ENCODE assay signal across 12 cellular contexts in genomic region chr14:103696466-103697071, GRCh38. TPM values are rescaled to one million over a fixed set of nuclear protein-coding genes. Genes with fewer than 3 reads are reported as not detected.
DNase-seq lines count a peak whose midpoint lies in the region; ATAC-seq, FAIRE-seq and TF ChIP-seq lines count a peak whose summit lies in the region.
"Had no signal": no experiment of that assay in that cellular context is flagged by ENCODE, and none has a peak within 500 bp of the region (broad histone marks: within the 10 kb centered on the region; RNA-seq: fewer than 3 reads in every experiment).

No MANE protein-coding gene starts in this region.

- POLR2A ChIA-PET in HepG2 (lab: Yijun Ruan, JAX): no interaction called here

- WGBS in HepG2 (ENCODE audit: low lambda C conversion rate): 87% methylated on average over 10 of the region's 17 CpGs
- 56% methylated on average over 6 of the region's 17 CpGs for WGBS in right lobe of liver (ENCODE audit: insufficient coverage, low coverage, low lambda C conversion rate, missing lambda C conversion rate)

- ATAC-seq in HepG2: no peak
- ATAC-seq in right lobe of liver: no peak
- ATAC-seq: left colon had no signal

- FAIRE-seq in HepG2 (lab: Jason Lieb, UNC): no peak

- no TSS peak for BruUV-seq in HepG2 (replicated peaks; lab: Mats Ljungman, UMichigan)

- no peak overlapping the region for H3K4me2 ChIP-seq in HepG2 (ENCODE audit: low read depth, low read length)

- peaks cover 11% of the 10 kb centered on the region for H3K4me1 ChIP-seq in HepG2 (ENCODE audit: insufficient read depth, low read length)
- H3K4me1 ChIP-seq in right lobe of liver: peaks cover 0 to 28% (median 10%) of the 10 kb centered on the region in 4 donors
- H3K4me1 ChIP-seq in muscle layer of colon (ENCODE audit: insufficient read depth, low read length): peaks cover 39% of the 10 kb centered on the region
- peaks cover 62% of the 10 kb centered on the region for H3K4me1 ChIP-seq in vagina

- H3K9me3 ChIP-seq in HepG2 (ENCODE audit: low read length) (no peaks in the 10 kb centered on the region), right lobe of liver (no peaks in the 10 kb centered on the region), muscle layer of colon (ENCODE audit: low read length) (no peaks in the 10 kb centered on the region), vagina (no peaks in the 10 kb centered on the region)

- H4K20me1 ChIP-seq in HepG2 (ENCODE audit: insufficient read depth, low read length): no peaks in the 10 kb centered on the region

- H2AFZ ChIP-seq in HepG2 (ENCODE audit: low read length): no peak overlapping the region

- DNase-seq in HepG2 (ENCODE audit: low spot score) (no peak), right lobe of liver (no peak), dorsolateral prefrontal cortex (peak in 6 of 10 donors; percentile 18 to 41 (median 27)), vagina (ENCODE audit: extremely low spot score in 2 of 2) (no peak), HPDE6-E6E7 (ENCODE audit: extremely low spot score) (no peak), activated gamma-delta T cell treated with Interleukin-2 at 50 U/mL for 16 hours (no peak)
- DNase-seq in activated T-cell treated with anti-CD3 and anti-CD28 coated beads, Interleukin-2, amount 50 U/mL, for 1 hour: no peak
- DNase-seq: Calu3, GOT3, left colon, NCI-H1048 had no signal

- TF ChIP-seq RAD21 in HepG2 (CRISPR knock-in tag; IDR thresholded peaks at IDR 0.05): no peak

- TF ChIP-seq EP300 in HepG2 (IDR thresholded peaks at IDR 0.05; ENCODE audit: low read depth in 2 of 2, low read length in 2 of 2): no peak
- TF ChIP-seq EP300 in HepG2 (CRISPR knock-in tag; IDR thresholded peaks at IDR 0.05; ENCODE audit: borderline replicate concordance): no peak

- intact Hi-C loops in HepG2 (cut with micrococcal nuclease; ENCODE audit: unreplicated experiment): no loop called here
- intact Hi-C loops in right lobe of liver (cut with DNase I): no loop called here
- intact Hi-C loops in dorsolateral prefrontal cortex (cut with DNase I): no loop called here
- intact Hi-C loops in vagina (cut with DNase I): no loop called here

- H3K27me3 ChIP-seq in HepG2 (ENCODE audit: control insufficient read depth in 1 of 2, insufficient read depth in 2 of 2, low read length in 2 of 2): no peaks in the 10 kb centered on the region
- H3K27me3 ChIP-seq in right lobe of liver: no peaks in the 10 kb centered on the region
- no peaks in the 10 kb centered on the region for H3K27me3 ChIP-seq in dorsolateral prefrontal cortex
- no peaks in the 10 kb centered on the region for H3K27me3 ChIP-seq in muscle layer of colon (ENCODE audit: control insufficient read depth in 1 of 2, insufficient read depth in 2 of 2, low read length in 2 of 2)
- H3K27me3 ChIP-seq in vagina: no peaks in the 10 kb centered on the region

- CTCF ChIA-PET in HepG2 (lab: Yijun Ruan, JAX; ENCODE audit: low intra/inter-chr PET ratio, low total read pairs): no interaction called here

- TF ChIP-seq CTCF in HepG2 (CRISPR knock-in tag; IDR thresholded peaks at IDR 0.05) (no peak), right lobe of liver (IDR thresholded peaks at IDR 0.05) (no peak), dorsolateral prefrontal cortex (IDR thresholded peaks at IDR 0.05 in 54 of 56, conservative IDR thresholded peaks at IDR 0.05 in 2 of 56; ENCODE audit: low read depth in 1 of 56, partially characterized antibody in 56 of 56) (no peak), vagina (IDR thresholded peaks at IDR 0.05) (no peak)

- H3K4me3 ChIP-seq in HepG2 (replicated peaks in 1 of 3; ENCODE audit: insufficient read depth in 1 of 3, low read depth in 2 of 3, low read length in 3 of 3): no peak overlapping the region
- H3K4me3 ChIP-seq in right lobe of liver: no peak overlapping the region
- H3K4me3 ChIP-seq in dorsolateral prefrontal cortex: peak overlapping the region in 3 of 59 donors; percentile 2 to 27 (median 11)
- H3K4me3 ChIP-seq in muscle layer of colon (ENCODE audit: low read depth in 1 of 2, low read length in 2 of 2): no peak overlapping the region
- H3K4me3 ChIP-seq in vagina: no peak overlapping the region

- in situ Hi-C loops in HepG2 (cut with HindIII; ENCODE audit: extremely low pct_ligation_motif_present, low pct_unique_long_range_greater_than_20kb): no loop called here

- H3K36me3 ChIP-seq in HepG2 (replicated peaks in 1 of 2; ENCODE audit: control insufficient read depth in 1 of 2, insufficient read depth in 2 of 2, low read length in 2 of 2) (peaks cover 19 to 52% of the 10 kb centered on the region in 2 experiments), right lobe of liver (peaks cover 0 to 30% (median 13%) of the 10 kb centered on the region in 4 donors), muscle layer of colon (ENCODE audit: insufficient read depth, low read length) (peaks cover 62% of the 10 kb centered on the region), vagina (peaks cover 7 to 52% of the 10 kb centered on the region in 2 donors)

- H3K79me2 ChIP-seq in HepG2 (ENCODE audit: insufficient read depth, low read length): no peaks in the 10 kb centered on the region

- H3K27ac ChIP-seq in HepG2 (ENCODE audit: extremely low read length, insufficient read depth, low read length) (no peak overlapping the region), right lobe of liver (no peak overlapping the region), dorsolateral prefrontal cortex (peak overlapping the region in 57 of 59 donors; percentile 4 to 96 (median 80)), muscle layer of colon (ENCODE audit: low read depth, low read length) (peak overlapping the region; percentile 61), vagina (peak overlapping the region; percentile 62)

- H3K9ac ChIP-seq in HepG2 (ENCODE audit: insufficient read depth, low read depth, low read length) (no peak overlapping the region), muscle layer of colon (ENCODE audit: low read length) (no peak overlapping the region)

- TF ChIP-seq POLR2A in HepG2 (IDR thresholded peaks at IDR 0.05; ENCODE audit: insufficient read depth in 1 of 2, low read depth in 2 of 2, low read length in 2 of 2) (no peak), right lobe of liver (IDR thresholded peaks at IDR 0.05) (no peak), vagina (IDR thresholded peaks at IDR 0.05) (no peak)

RNA-seq across cellular contexts. Expression of gene XRCC3, which starts 18.7 kb away (rescaled TPM):
- total RNA-seq in HepG2 (2016; rRNA removed; fragmentation: Illumina TruSeq; extraction: Trizol) (22.7 and 25.8 TPM in 2 replicates), right lobe of liver (1 to 10 TPM in 5 of 6 experiments, under 1 TPM in 1; 0.88 to 6.3 (median 1.8) TPM), dorsolateral prefrontal cortex (10 to 100 TPM in 58 of 120 experiments, 1 to 10 TPM in 62; 4.7 to 19.1 (median 9.9) TPM), vagina (6.9 TPM)
- total RNA-seq in HepG2 (2016; cell fraction: cytosol; rRNA removed; fragmentation: Illumina TruSeq; extraction: Trizol; ENCODE audit: low read depth): 7.5 and 8.6 TPM in 2 replicates
- 22.7 and 28.8 TPM in 2 replicates for total RNA-seq in HepG2 (2016; cell fraction: insoluble cytoplasmic fraction; rRNA removed; fragmentation: Illumina TruSeq; extraction: Trizol)
- 19.2 and 25.6 TPM in 2 replicates for total RNA-seq in HepG2 (2016; cell fraction: membrane; rRNA removed; fragmentation: Illumina TruSeq; extraction: Trizol)
- 16.7 and 17.3 TPM in 2 replicates for total RNA-seq in HepG2 (2016; cell fraction: nucleus; rRNA removed; fragmentation: Illumina TruSeq; extraction: Trizol)
- 5.4 and 5.8 TPM in 2 replicates for polyA plus RNA-seq in HepG2 (2011; rRNA removed)
- 4.3 and 7.4 TPM in 2 replicates for polyA plus RNA-seq in HepG2 (2011; cell fraction: cytosol; rRNA removed)
- 12.7 and 15.0 TPM in 2 replicates for polyA plus RNA-seq in HepG2 (2011; cell fraction: nucleus; rRNA removed)
- polyA plus RNA-seq in HepG2 (2012): 6.2 and 8.5 TPM in 2 replicates
- polyA plus RNA-seq in HepG2 (2016; cell fraction: cytosol; fragmentation: Illumina TruSeq; extraction: Trizol; ENCODE audit: low read depth): 5.5 and 6.6 TPM in 2 replicates
- 14.6 and 16.7 TPM in 2 replicates for polyA plus RNA-seq in HepG2 (2016; cell fraction: insoluble cytoplasmic fraction; fragmentation: Illumina TruSeq; extraction: Trizol; ENCODE audit: low read depth)
- 13.9 and 14.8 TPM in 2 replicates for polyA plus RNA-seq in HepG2 (2016; cell fraction: membrane; fragmentation: Illumina TruSeq; extraction: Trizol; ENCODE audit: low read depth)
- 39.8 and 43.1 TPM in 2 replicates for polyA plus RNA-seq in HepG2 (2016; cell fraction: nucleus; fragmentation: Illumina TruSeq; extraction: Trizol; ENCODE audit: insufficient read depth, low read depth)
- 11.1 and 22.9 TPM in 2 replicates for polyA minus RNA-seq in HepG2 (2011; rRNA and poly(A)+ RNA removed; ENCODE audit: low replicate concordance)
- polyA minus RNA-seq in HepG2 (2011; cell fraction: cytosol; rRNA and poly(A)+ RNA removed): 4.7 and 5.6 TPM in 2 replicates
- polyA minus RNA-seq in HepG2 (2011; cell fraction: nucleus; rRNA and poly(A)+ RNA removed): 5.5 and 7.3 TPM in 2 replicates

RNA-seq across cellular contexts. Expression of gene ZFYVE21, which starts 19.0 kb away (rescaled TPM):
- total RNA-seq in HepG2 (2016; rRNA removed; fragmentation: Illumina TruSeq; extraction: Trizol) (34.3 and 35.1 TPM in 2 replicates), right lobe of liver (10 to 100 TPM; 20.9 to 35.2 (median 27.6) TPM), dorsolateral prefrontal cortex (100 to 1,000 TPM in 87 of 120 experiments, 10 to 100 TPM in 33; 71.0 to 188 (median 111) TPM), vagina (172 TPM)
- total RNA-seq in HepG2 (2016; cell fraction: cytosol; rRNA removed; fragmentation: Illumina TruSeq; extraction: Trizol; ENCODE audit: low read depth): 12.0 and 12.6 TPM in 2 replicates
- 36.2 and 37.2 TPM in 2 replicates for total RNA-seq in HepG2 (2016; cell fraction: insoluble cytoplasmic fraction; rRNA removed; fragmentation: Illumina TruSeq; extraction: Trizol)
- 23.9 and 24.1 TPM in 2 replicates for total RNA-seq in HepG2 (2016; cell fraction: membrane; rRNA removed; fragmentation: Illumina TruSeq; extraction: Trizol)
- 25.9 TPM in 2 replicates for total RNA-seq in HepG2 (2016; cell fraction: nucleus; rRNA removed; fragmentation: Illumina TruSeq; extraction: Trizol)
- polyA plus RNA-seq in HepG2 (2011; rRNA removed): 34.4 and 36.2 TPM in 2 replicates
- polyA plus RNA-seq in HepG2 (2011; cell fraction: cytosol; rRNA removed): 33.8 and 35.9 TPM in 2 replicates
- 57.7 and 67.1 TPM in 2 replicates for polyA plus RNA-seq in HepG2 (2011; cell fraction: nucleus; rRNA removed)
- polyA plus RNA-seq in HepG2 (2012): 18.5 and 20.2 TPM in 2 replicates
- 9.6 and 11.9 TPM in 2 replicates for polyA plus RNA-seq in HepG2 (2016; cell fraction: cytosol; fragmentation: Illumina TruSeq; extraction: Trizol; ENCODE audit: low read depth)
- polyA plus RNA-seq in HepG2 (2016; cell fraction: insoluble cytoplasmic fraction; fragmentation: Illumina TruSeq; extraction: Trizol; ENCODE audit: low read depth): 38.6 and 42.4 TPM in 2 replicates
- polyA plus RNA-seq in HepG2 (2016; cell fraction: membrane; fragmentation: Illumina TruSeq; extraction: Trizol; ENCODE audit: low read depth): 20.7 and 23.8 TPM in 2 replicates
- 55.9 and 58.6 TPM in 2 replicates for polyA plus RNA-seq in HepG2 (2016; cell fraction: nucleus; fragmentation: Illumina TruSeq; extraction: Trizol; ENCODE audit: insufficient read depth, low read depth)
- polyA minus RNA-seq in HepG2 (2011; rRNA and poly(A)+ RNA removed; ENCODE audit: low replicate concordance): 32.6 and 37.6 TPM in 2 replicates
- polyA minus RNA-seq in HepG2 (2011; cell fraction: cytosol; rRNA and poly(A)+ RNA removed): 12.3 and 14.1 TPM in 2 replicates
- polyA minus RNA-seq in HepG2 (2011; cell fraction: nucleus; rRNA and poly(A)+ RNA removed): 23.7 and 24.3 TPM in 2 replicates

Comparison
In these comparisons a context has a peak if more than half of its experiments do, and no peak if none do; other contexts are left out.
1. DNase-seq: peak in dorsolateral prefrontal cortex (6 of 10); none in HepG2 (single experiment), right lobe of liver (0 of 3), vagina (0 of 2), activated T-cell treated with anti-CD3 and anti-CD28 coated beads, Interleukin-2, amount 50 U/mL, for 1 hour (single experiment), HPDE6-E6E7 (single experiment) and activated gamma-delta T cell treated with Interleukin-2 at 50 U/mL for 16 hours (single experiment).
2. H3K27ac ChIP-seq: peak in dorsolateral prefrontal cortex (57 of 59), muscle layer of colon (single experiment) and vagina (single experiment); none in HepG2 (single experiment) and right lobe of liver (0 of 3).